In the genomic region with DNA sequence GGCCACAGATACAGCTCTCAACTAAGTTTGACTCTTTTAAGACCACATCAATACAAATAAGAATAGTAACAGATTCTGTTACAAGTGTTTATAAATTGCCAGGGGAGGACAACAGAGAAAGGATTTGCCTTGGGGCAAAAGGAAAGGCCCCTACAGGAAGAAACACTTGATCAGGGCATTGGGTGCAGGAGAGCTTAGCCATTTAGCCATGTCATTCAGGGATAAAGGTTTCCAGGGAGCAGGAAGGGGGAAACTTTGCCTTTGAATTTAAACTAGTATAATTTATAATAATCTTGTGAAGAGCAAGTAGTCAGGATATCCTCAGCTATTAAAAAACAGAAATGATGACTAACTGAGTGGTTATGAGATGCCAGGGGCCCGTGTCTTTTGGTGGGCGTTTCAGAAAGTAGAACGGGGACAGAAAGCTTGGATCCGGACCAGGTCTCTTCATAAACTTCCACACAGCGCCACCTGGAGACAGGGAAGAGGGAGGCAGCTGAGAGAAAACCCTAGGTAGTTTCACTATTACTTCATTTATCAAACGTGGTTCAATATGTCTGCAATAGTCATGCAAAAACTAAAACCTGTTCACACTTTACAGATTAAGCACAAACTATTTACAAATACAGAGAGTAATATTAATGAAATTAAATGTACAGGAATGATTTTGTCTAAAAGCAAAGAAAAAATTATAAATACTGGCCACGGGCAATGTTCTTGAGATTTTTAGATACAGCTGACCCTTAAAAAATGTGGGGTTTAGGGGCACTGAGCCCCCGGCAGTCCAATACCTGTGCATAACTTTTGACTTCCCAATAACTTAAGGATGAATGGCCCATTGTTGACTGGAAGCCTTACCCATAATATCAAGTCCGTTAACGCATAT, we compare ENCODE assay signal across 8 cellular contexts. TPM values are rescaled to one million over a fixed set of nuclear protein-coding genes. Genes with fewer than 3 reads are reported as not detected.
DNase-seq lines count a peak whose midpoint lies in the region; ATAC-seq and TF ChIP-seq lines count a peak whose summit lies in the region.

No MANE protein-coding gene starts in this region.

- H3K36me3 Mint-ChIP-seq in progenitor cell of endocrine pancreas (ENCODE audit: insufficient read depth), result no peaks in the 10 kb centered on the region

- no peak overlapping the region for H3K27ac Mint-ChIP-seq in progenitor cell of endocrine pancreas

- no peaks in the 10 kb centered on the region for H3K27me3 Mint-ChIP-seq in progenitor cell of endocrine pancreas

- DNase-seq in DMS53 (lab: John Stamatoyannopoulos, UW) (peak; percentile 68), LoVo (ENCODE audit: low spot score) (peak; percentile 76), SK-MEL-5 (ENCODE audit: low read depth, low spot score) (peak; percentile 94), glomerular endothelial cell (ENCODE audit: extremely low read depth, low read depth, low spot score) (peak; percentile 45), progenitor cell of endocrine pancreas (ENCODE audit: low spot score, unreplicated experiment) (peak; percentile 39), ureter (ENCODE audit: low spot score) (peak; percentile 59)
- DNase-seq in activated naive CD4-positive, alpha-beta T cell (lab: John Stamatoyannopoulos, UW), result peak in 3 of 4 experiments; percentile 10 to 56 (median 14)

- no peaks in the 10 kb centered on the region for H3K4me1 Mint-ChIP-seq in progenitor cell of endocrine pancreas (ENCODE audit: low read depth)

- ATAC-seq in HG03175 (IDR thresholded peaks at IDR 0.05; ENCODE audit: unreplicated experiment), result no peak

- no peak overlapping the region for H3K4me3 Mint-ChIP-seq in progenitor cell of endocrine pancreas (ENCODE audit: low read depth)

- peak; percentile 91 for TF ChIP-seq CTCF in progenitor cell of endocrine pancreas (IDR thresholded peaks at IDR 0.05; ENCODE audit: unreplicated experiment)

- no peaks in the 10 kb centered on the region for H3K9me3 Mint-ChIP-seq in progenitor cell of endocrine pancreas (ENCODE audit: low read depth)

- in situ Hi-C loops in SK-MEL-5 (cut with HindIII; ENCODE audit: low pct_unique_long_range_greater_than_20kb, low sequenced_read_pairs), result no loop called here

RNA-seq across cellular contexts. Expression of a gene that starts 11.0 kb away (rescaled TPM):
- 134 and 146 TPM in 2 replicates for total RNA-seq in SK-MEL-5 (2014; rRNA removed; shearing (Covaris generic))
- 40.4 and 57.4 TPM in 2 replicates for polyA plus RNA-seq in SK-MEL-5 (2015; cell fraction: cytosol; rRNA removed)
- polyA plus RNA-seq in SK-MEL-5 (2015; cell fraction: nucleus; rRNA removed), result 92.2 and 110 TPM in 2 replicates
- 2.7 TPM in 1 of 2 replicates, not detected in the other for total RNA-seq in glomerular endothelial cell
- total RNA-seq in progenitor cell of endocrine pancreas, result not detected in 2 replicates
- 2.1 TPM for total RNA-seq in ureter

Comparison
In these comparisons a context has a peak if more than half of its experiments do, and no peak if none do; other contexts are left out.
1. DNase-seq: peak in every context shown above with its lines; median percentile 94 in SK-MEL-5; 76 in LoVo; 68 in DMS53; 59 in ureter; 45 in glomerular endothelial cell; 39 in progenitor cell of endocrine pancreas; 14 in activated naive CD4-positive, alpha-beta T cell.
2. RNA of a gene that starts 11.0 kb away (total RNA-seq): 134 to 146 TPM in SK-MEL-5; 2.7 TPM in glomerular endothelial cell, 2.1 TPM in ureter (single experiment) and not detected in progenitor cell of endocrine pancreas; every median in the first group is over 10 times any median in the second.